ENCODE assay signal across 8 cellular contexts in the genomic region with DNA sequence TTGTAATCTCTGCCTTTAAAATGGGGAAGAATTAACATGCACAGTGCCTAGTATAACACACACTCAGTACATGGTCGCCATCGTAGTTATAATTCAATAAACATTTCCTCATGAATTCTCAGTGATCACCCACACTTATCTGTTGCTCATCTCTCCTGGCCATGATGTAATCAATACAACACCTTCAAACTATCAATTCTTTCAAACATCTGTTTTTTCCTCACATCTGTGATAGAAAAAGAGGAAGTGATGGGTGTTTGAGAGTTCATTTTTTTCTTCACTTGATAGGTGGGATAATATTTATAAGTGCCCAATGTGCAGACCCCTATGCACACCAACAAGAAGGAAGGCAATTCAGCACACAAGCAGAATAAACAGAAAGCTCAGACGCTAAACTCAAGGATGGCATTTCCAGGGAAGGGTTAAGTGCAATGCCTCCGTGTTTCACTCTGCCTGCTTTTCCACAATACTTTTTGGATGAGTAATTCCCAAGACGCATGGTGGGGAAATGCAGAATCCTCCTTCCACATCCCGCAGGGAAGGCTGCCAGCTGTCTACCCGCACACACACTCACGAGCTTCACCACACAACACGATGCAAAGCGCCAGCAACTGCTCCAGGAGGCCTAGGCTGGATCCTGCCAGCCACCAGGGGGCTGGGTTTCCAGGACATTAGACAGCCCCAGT.
A peak's percentile ranks its signal among the peaks of the same experiment; 100 is the strongest.
DNase-seq lines count a peak whose midpoint lies in the region; ATAC-seq, FAIRE-seq and TF ChIP-seq lines count a peak whose summit lies in the region.

No MANE protein-coding gene starts in this region.

- H3K4me1 ChIP-seq in K562 (replicated peaks in 1 of 2; ENCODE audit: control insufficient read depth in 2 of 2, insufficient read depth in 2 of 2, low read length in 2 of 2) = peaks cover 7 to 17% of the 10 kb centered on the region in 2 experiments
- peaks cover 17% of the 10 kb centered on the region for H3K4me1 ChIP-seq in testis

- in situ Hi-C loops in K562 (cut with MboI) = no loop called here

- no peaks in the 10 kb centered on the region for H4K20me1 ChIP-seq in K562 (replicated peaks; ENCODE audit: control insufficient read depth, insufficient read depth, low read length)

- TF ChIP-seq RAD21 in K562 (CRISPR knock-in tag; conservative IDR thresholded peaks at IDR 0.05 in 1 of 2, IDR thresholded peaks at IDR 0.05 in 1 of 2) = peak in 1 of 2 experiments; percentile 39; a peak in 2 of 4 replicates

- no peak overlapping the region for H3K27ac ChIP-seq in K562 (ENCODE audit: extremely low read depth, low read depth, low read length)
- no peak overlapping the region for H3K27ac ChIP-seq in testis

- ATAC-seq in K562 (peak; percentile 76), HG03520 (IDR thresholded peaks at IDR 0.05; ENCODE audit: unreplicated experiment) (no peak), GM18858 (IDR thresholded peaks at IDR 0.05; ENCODE audit: unreplicated experiment) (no peak)

- no peak overlapping the region for H3K4me2 ChIP-seq in K562 (ENCODE audit: insufficient read depth, low read length)

- H3K9ac ChIP-seq in K562 (ENCODE audit: insufficient read depth in 1 of 2, low read depth in 2 of 2, low read length in 2 of 2) = peak overlapping the region in 1 of 2 experiments; percentile 23; a peak in 1 of 4 replicates

- DNase-seq in AG09309 (ENCODE audit: low read depth) (peak; percentile 99), HuH-7.5 (ENCODE audit: low spot score) (peak; percentile 13), K562 (ENCODE audit: extremely low read depth in 1 of 4, low spot score in 3 of 4) (peak in 2 of 4 experiments; percentile 36 to 39), kidney epithelial cell (ENCODE audit: low read depth) (peak; percentile 94), testis (peak; percentile 67), cerebellar nuclear complex (lab: John Stamatoyannopoulos, UW) (no peak)

- no peaks in the 10 kb centered on the region for H3K9me3 ChIP-seq in K562 (replicated peaks; ENCODE audit: control insufficient read depth, insufficient read depth, low read depth, low read length)
- no peaks in the 10 kb centered on the region for H3K9me3 ChIP-seq in testis

- H3K36me3 ChIP-seq in K562 (ENCODE audit: control insufficient read depth, insufficient read depth, low read length) (no peaks in the 10 kb centered on the region), kidney epithelial cell (ENCODE audit: control insufficient read depth, insufficient read depth, low read length) (no peaks in the 10 kb centered on the region), testis (ENCODE audit: low read depth, missing control alignments) (no peaks in the 10 kb centered on the region)

- no TSS peak for BruUV-seq in K562 (replicated peaks; lab: Mats Ljungman, UMichigan)

- CTCF ChIA-PET in K562 (lab: Yijun Ruan, JAX; ENCODE audit: low intra/inter-chr PET ratio) = no interaction called here

- H3K27me3 ChIP-seq in K562 (ENCODE audit: control insufficient read depth in 2 of 2, insufficient read depth in 2 of 2, low read length in 2 of 2) = no peaks in the 10 kb centered on the region; a peak in 1 of 5 replicates
- H3K27me3 ChIP-seq in kidney epithelial cell (ENCODE audit: control insufficient read depth, insufficient read depth, low read length) = no peaks in the 10 kb centered on the region
- no peaks in the 10 kb centered on the region for H3K27me3 ChIP-seq in testis

- 27% methylated on average over 10 of the region's 10 CpGs for WGBS in K562 (ENCODE audit: insufficient coverage, low coverage, missing lambda C conversion rate)
- WGBS in testis, 2 donors = 54 to 55% methylated on average over 10 of the region's 10 CpGs

- H2AFZ ChIP-seq in K562 (ENCODE audit: low read depth, low read length) = peak overlapping the region; percentile 11

- TF ChIP-seq CTCF in AG09309 (IDR thresholded peaks at IDR 0.05; ENCODE audit: control insufficient read depth, insufficient read depth, low read depth, low read length, missing control alignments) = peak; percentile 82
- peak; percentile 48 to 65 (median 49) for TF ChIP-seq CTCF in K562 (IDR thresholded peaks at IDR 0.05 in 2 of 3, conservative IDR thresholded peaks at IDR 0.05 in 1 of 3; ENCODE audit: insufficient read depth in 2 of 3, low read depth in 1 of 3, low read length in 3 of 3)
- peak; percentile 76 for TF ChIP-seq CTCF in kidney epithelial cell (IDR thresholded peaks at IDR 0.05; ENCODE audit: insufficient read depth, low read length, poor library complexity, severe bottlenecking)
- TF ChIP-seq CTCF in testis (IDR thresholded peaks at IDR 0.05) = peak in 2 of 3 experiments; percentile 27 to 29

- FAIRE-seq in K562 (lab: Jason Lieb, UNC) = no peak

- POLR2A ChIA-PET in K562 (lab: Yijun Ruan, JAX) = interaction anchor here (1.0 to 1.2 kb wide), 2 partner anchors 19 to 170 kb away, joined by 3 read pairs; no protein-coding TSS in a partner anchor

- intact Hi-C loops in K562 (cut with micrococcal nuclease) = no loop called here
- intact Hi-C loops in testis (cut with DNase I; ENCODE audit: low total_unique reads) = loop anchor here (5.0 to 10.0 kb wide), 2 partner anchors 66 to 424 kb away; a partner anchor contains a TSS

- TF ChIP-seq POLR2A in K562 (conservative IDR thresholded peaks at IDR 0.05) (no peak), testis (IDR thresholded peaks at IDR 0.05) (no peak)

- TF ChIP-seq EP300 in K562 (IDR thresholded peaks at IDR 0.05; ENCODE audit: low read length) = no peak

- H3K4me3 ChIP-seq in AG09309 (ENCODE audit: control insufficient read depth, low read depth, low read length) = no peak overlapping the region
- H3K4me3 ChIP-seq in K562 = no peak overlapping the region
- H3K4me3 ChIP-seq in kidney epithelial cell (ENCODE audit: low read depth, low read length) = no peak overlapping the region
- H3K4me3 ChIP-seq in testis = no peak overlapping the region

- no peaks in the 10 kb centered on the region for H3K9me1 ChIP-seq in K562 (ENCODE audit: control insufficient read depth, insufficient read depth, low read length)

- H3K79me2 ChIP-seq in K562 (ENCODE audit: control insufficient read depth, insufficient read depth, low read length) = no peaks in the 10 kb centered on the region

TF ChIP-seq in K562, 482 proteins besides CTCF, POLR2A, EP300 and RAD21 (continues in another document):
- TF ChIP-seq SMARCE1 (IDR thresholded peaks at IDR 0.05) (no peak), L3MBTL2 (IDR thresholded peaks at IDR 0.05) (peak; percentile 67; the same call in 1 of the 2 replicates), CEBPB (tag; IDR thresholded peaks at IDR 0.05) (peak; percentile 17; the same call in 1 of the 2 replicates), ZNF175 (CRISPR knock-in tag; IDR thresholded peaks at IDR 0.05; ENCODE audit: low read depth) (0 out of 2 replicates have a peak, but pooled peaks have one; percentile 43), CBFB (CRISPR knock-in tag; IDR thresholded peaks at IDR 0.05) (0 out of 2 replicates have a peak, but pooled peaks have one; percentile 31), ETV1 (tag; conservative IDR thresholded peaks at IDR 0.05; ENCODE audit: low read depth) (peak; percentile 22; the same call in 1 of the 2 replicates), NR2F6 (CRISPR knock-in tag; IDR thresholded peaks at IDR 0.05) (no peak), ZNF589 (CRISPR knock-in tag; IDR thresholded peaks at IDR 0.05; ENCODE audit: low read depth) (peak; percentile 79), SUPT5H (IDR thresholded peaks at IDR 0.05) (no peak), ZNF133 (CRISPR knock-in tag; IDR thresholded peaks at IDR 0.05) (no peak)
- TF ChIP-seq, protein P1, sequence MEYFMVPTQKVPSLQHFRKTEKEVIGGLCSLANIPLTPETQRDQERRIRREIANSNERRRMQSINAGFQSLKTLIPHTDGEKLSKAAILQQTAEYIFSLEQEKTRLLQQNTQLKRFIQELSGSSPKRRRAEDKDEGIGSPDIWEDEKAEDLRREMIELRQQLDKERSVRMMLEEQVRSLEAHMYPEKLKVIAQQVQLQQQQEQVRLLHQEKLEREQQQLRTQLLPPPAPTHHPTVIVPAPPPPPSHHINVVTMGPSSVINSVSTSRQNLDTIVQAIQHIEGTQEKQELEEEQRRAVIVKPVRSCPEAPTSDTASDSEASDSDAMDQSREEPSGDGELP (CRISPR knock-in tag; IDR thresholded peaks at IDR 0.05; ENCODE audit: borderline replicate concordance) = peak; percentile 36; the same call in 1 of the 2 replicates

Comparison
In these comparisons a context has a peak if more than half of its experiments do, and no peak if none do; other contexts are left out.
1. DNase-seq: peak in AG09309 (single experiment), HuH-7.5 (single experiment), kidney epithelial cell (single experiment) and testis (single experiment); none in cerebellar nuclear complex (0 of 2).
2. CTCF ChIP-seq: peak in every context shown above with its lines; median percentile 82 in AG09309; 76 in kidney epithelial cell; 49 in K562; 28 in testis.